In genomic region chr15:75058127-75058905, GRCh38 we compare ENCODE assay signal across 14 cellular contexts. TPM values are rescaled to one million over a fixed set of nuclear protein-coding genes. Genes with fewer than 3 reads are reported as not detected.
DNase-seq lines count a peak whose midpoint lies in the region; ATAC-seq and TF ChIP-seq lines count a peak whose summit lies in the region.
"Had no signal": no experiment of that assay in that cellular context is flagged by ENCODE, and none has a peak within 500 bp of the region (broad histone marks: within the 10 kb centered on the region; RNA-seq: fewer than 3 reads in every experiment).

No MANE protein-coding gene starts in this region.

- H3K4me3 Mint-ChIP-seq in activated naive CD8-positive, alpha-beta T cell treated with anti-CD3 and anti-CD28 coated beads, Interleukin-2, amount 10 ng/mL, durations not matched to agents 7 days and 5 days, result no peak overlapping the region
- no peak overlapping the region for H3K4me3 Mint-ChIP-seq in activated naive CD8-positive, alpha-beta T cell treated with anti-CD3 and anti-CD28 coated beads for 36 hours
- H3K4me3 Mint-ChIP-seq in type B pancreatic cell, result peak overlapping the region; percentile 52

- POLR2A ChIA-PET in activated naive CD8-positive, alpha-beta T cell treated with anti-CD3 and anti-CD28 coated beads, Interleukin-2, amount 10 ng/mL, durations not matched to agents 7 days and 5 days (lab: Charles Lee), result interaction anchor here (0.6 kb wide), 1 partner anchor 15 kb away, joined by 3 read pairs; no protein-coding TSS in a partner anchor

- no peak overlapping the region for H3K4me3 ChIP-seq in NB4 (ENCODE audit: low read depth, low read length)
- no peak overlapping the region for H3K4me3 ChIP-seq in right cardiac atrium (ENCODE audit: low read length)
- H3K4me3 ChIP-seq: HAP-1 had no signal

- no peak for TF ChIP-seq POLR2A in NB4 (IDR thresholded peaks at IDR 0.05; ENCODE audit: extremely low read depth, insufficient read length)
- no peak for TF ChIP-seq POLR2A in GM18505 (IDR thresholded peaks at IDR 0.05; ENCODE audit: borderline replicate concordance, extremely low read depth, insufficient read depth, insufficient read length)

- no peaks in the 10 kb centered on the region for H3K9me3 ChIP-seq in right cardiac atrium (ENCODE audit: control insufficient read depth, low read length)
- H3K9me3 ChIP-seq: HAP-1 had no signal

- no peak for TF ChIP-seq CTCF in NB4 (IDR thresholded peaks at IDR 0.05; ENCODE audit: low read depth, low read length)
- no peak for TF ChIP-seq CTCF in type B pancreatic cell (conservative IDR thresholded peaks at IDR 0.05)

- intact Hi-C loops in right cardiac atrium (cut with DNase I), result no loop called here

- peaks cover 9% of the 10 kb centered on the region for H3K4me1 ChIP-seq in right cardiac atrium (ENCODE audit: control insufficient read depth, insufficient read depth, low read length)
- H3K4me1 ChIP-seq: HAP-1 had no signal

- no peaks in the 10 kb centered on the region for H3K27me3 ChIP-seq in right cardiac atrium (ENCODE audit: control insufficient read depth, insufficient read depth)

- peak; percentile 10 for DNase-seq in activated naive CD8-positive, alpha-beta T cell treated with anti-CD3 and anti-CD28 coated beads, Interleukin-2, amount 10 ng/mL, durations not matched to agents 7 days and 5 days
- DNase-seq in activated naive CD8-positive, alpha-beta T cell treated with anti-CD3 and anti-CD28 coated beads for 36 hours, result no peak
- DNase-seq in NB4 (ENCODE audit: low read depth), result peak; percentile 51
- DNase-seq in right cardiac atrium, result no peak
- DNase-seq in type B pancreatic cell (ENCODE audit: extremely low spot score, unreplicated experiment), result no peak
- DNase-seq in nucleus accumbens (lab: John Stamatoyannopoulos, UW), result no peak
- DNase-seq in SK-N-DZ (ENCODE audit: low spot score), result no peak
- DNase-seq: activated CD4-positive, alpha-beta T cell treated with anti-CD3 and anti-CD28 coated beads for 4 hours; activated effector memory CD4-positive, alpha-beta T cell treated with Interleukin-2 at 50 U/mL for 16 hours; NCI-H1105; NCI-H345; small intestine had no signal

- 91% methylated on average over 4 of the region's 4 CpGs for WGBS in right cardiac atrium

- peak overlapping the region; percentile 36 for H3K27ac ChIP-seq in right cardiac atrium (ENCODE audit: low read length)

- no peak for ATAC-seq in activated naive CD8-positive, alpha-beta T cell treated with anti-CD3 and anti-CD28 coated beads, Interleukin-2, amount 10 ng/mL, durations not matched to agents 7 days and 5 days (ENCODE audit: low read depth)
- ATAC-seq in right cardiac atrium, result no peak
- ATAC-seq in GM18505 (IDR thresholded peaks at IDR 0.05; ENCODE audit: unreplicated experiment), result no peak

- peaks cover 1% of the 10 kb centered on the region for H3K9me3 Mint-ChIP-seq in activated naive CD8-positive, alpha-beta T cell treated with anti-CD3 and anti-CD28 coated beads, Interleukin-2, amount 10 ng/mL, durations not matched to agents 7 days and 5 days
- no peaks in the 10 kb centered on the region for H3K9me3 Mint-ChIP-seq in activated naive CD8-positive, alpha-beta T cell treated with anti-CD3 and anti-CD28 coated beads for 36 hours
- peaks cover 5% of the 10 kb centered on the region for H3K9me3 Mint-ChIP-seq in type B pancreatic cell

- H3K27me3 Mint-ChIP-seq in activated naive CD8-positive, alpha-beta T cell treated with anti-CD3 and anti-CD28 coated beads, Interleukin-2, amount 10 ng/mL, durations not matched to agents 7 days and 5 days, result no peaks in the 10 kb centered on the region
- no peaks in the 10 kb centered on the region for H3K27me3 Mint-ChIP-seq in activated naive CD8-positive, alpha-beta T cell treated with anti-CD3 and anti-CD28 coated beads for 36 hours
- no peaks in the 10 kb centered on the region for H3K27me3 Mint-ChIP-seq in type B pancreatic cell

- peaks cover 2% of the 10 kb centered on the region for H3K36me3 Mint-ChIP-seq in activated naive CD8-positive, alpha-beta T cell treated with anti-CD3 and anti-CD28 coated beads, Interleukin-2, amount 10 ng/mL, durations not matched to agents 7 days and 5 days
- peaks cover 3% of the 10 kb centered on the region for H3K36me3 Mint-ChIP-seq in activated naive CD8-positive, alpha-beta T cell treated with anti-CD3 and anti-CD28 coated beads for 36 hours
- H3K36me3 Mint-ChIP-seq in type B pancreatic cell, result peaks cover 7% of the 10 kb centered on the region

- H3K27ac Mint-ChIP-seq in activated naive CD8-positive, alpha-beta T cell treated with anti-CD3 and anti-CD28 coated beads, Interleukin-2, amount 10 ng/mL, durations not matched to agents 7 days and 5 days, result no peak overlapping the region
- H3K27ac Mint-ChIP-seq in activated naive CD8-positive, alpha-beta T cell treated with anti-CD3 and anti-CD28 coated beads for 36 hours, result no peak overlapping the region
- H3K27ac Mint-ChIP-seq in type B pancreatic cell, result peak overlapping the region; percentile 95

- H3K4me1 Mint-ChIP-seq in activated naive CD8-positive, alpha-beta T cell treated with anti-CD3 and anti-CD28 coated beads, Interleukin-2, amount 10 ng/mL, durations not matched to agents 7 days and 5 days, result peaks cover 22% of the 10 kb centered on the region
- H3K4me1 Mint-ChIP-seq in activated naive CD8-positive, alpha-beta T cell treated with anti-CD3 and anti-CD28 coated beads for 36 hours, result peaks cover 5% of the 10 kb centered on the region
- H3K4me1 Mint-ChIP-seq in type B pancreatic cell (ENCODE audit: unreplicated experiment), result peaks cover 15% of the 10 kb centered on the region

RNA-seq across cellular contexts. Expression of gene PPCDC, which starts 34.9 kb away (rescaled TPM):
- total RNA-seq in activated naive CD8-positive, alpha-beta T cell treated with anti-CD3 and anti-CD28 coated beads, Interleukin-2, amount 10 ng/mL, durations not matched to agents 7 days and 5 days, result 10 to 100 TPM; 16.0 to 16.7 TPM
- total RNA-seq in activated naive CD8-positive, alpha-beta T cell treated with anti-CD3 and anti-CD28 coated beads for 36 hours, result 10 to 100 TPM; 29.4 to 33.7 TPM
- total RNA-seq in right cardiac atrium (1 to 10 TPM; 4.7 to 6.3 (median 5.2) TPM), type B pancreatic cell (ENCODE audit: low replicate concordance) (19.1 and 23.6 TPM in 2 replicates)
- polyA plus RNA-seq in right cardiac atrium, result 12.6 TPM
- 20.4 and 33.5 TPM in 2 replicates for polyA plus RNA-seq in SK-N-DZ (2014; cell fraction: cytosol; rRNA removed)
- 23.3 and 50.7 TPM in 2 replicates for polyA plus RNA-seq in SK-N-DZ (2014; cell fraction: nucleus; rRNA removed)

Comparison
In these comparisons a context has a peak if more than half of its experiments do, and no peak if none do; other contexts are left out.
1. DNase-seq: peak in activated naive CD8-positive, alpha-beta T cell treated with anti-CD3 and anti-CD28 coated beads, Interleukin-2, amount 10 ng/mL, durations not matched to agents 7 days and 5 days (single experiment) and NB4 (single experiment); none in activated naive CD8-positive, alpha-beta T cell treated with anti-CD3 and anti-CD28 coated beads for 36 hours (single experiment), right cardiac atrium (0 of 3), type B pancreatic cell (single experiment), nucleus accumbens (0 of 56) and SK-N-DZ (single experiment).